Comparison of ENCODE assay signal across 25 cellular contexts in the genomic region with DNA sequence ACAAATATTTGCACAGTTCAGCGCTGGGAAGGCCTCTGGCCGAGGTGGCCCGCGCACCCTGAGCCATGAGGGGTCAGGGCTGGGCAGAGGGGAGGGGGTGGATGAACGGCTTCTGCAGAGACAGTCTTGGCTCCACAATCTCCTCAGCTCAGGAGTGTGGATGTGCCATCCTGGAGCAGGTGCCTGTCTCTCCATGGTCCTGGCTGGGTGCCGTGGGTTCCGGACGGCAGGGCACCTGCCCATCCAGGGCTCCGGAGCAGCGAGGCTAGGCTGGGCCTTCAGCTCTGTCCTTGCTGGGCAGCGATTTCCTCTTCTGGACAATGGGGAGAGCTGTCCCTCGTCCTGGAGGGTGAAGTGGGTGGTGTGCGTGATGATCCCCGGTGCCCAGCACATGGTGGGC. TPM values are rescaled to one million over a fixed set of nuclear protein-coding genes. Genes with fewer than 3 reads are reported as not detected.
"Had no signal": no experiment of that assay in that cellular context is flagged by ENCODE, and none has a peak within 500 bp of the region (broad histone marks: within the 10 kb centered on the region; RNA-seq: fewer than 3 reads in every experiment).

No MANE protein-coding gene starts in this region.

- H3K4me3 Mint-ChIP-seq: immature natural killer cell; naive thymus-derived CD8-positive, alpha-beta T cell; nephron; neural crest cell; stimulated activated memory B cell treated with anti-CD40 and anti-IgM and Interleukin-4, amounts not matched to agents 10 μg/mL and 1 μg/mL and 100 μg/mL, for 72 hours; type B pancreatic cell had no signal

- H3K4me1 Mint-ChIP-seq: immature natural killer cell had no signal

- H3K27me3 ChIP-seq: ovary, right atrium auricular region, right lobe of liver, uterus had no signal

- H3K4me1 ChIP-seq: left lung, lower lobe of right lung, right atrium auricular region, right lobe of liver, tibial nerve, uterus had no signal

- H3K36me3 Mint-ChIP-seq: immature natural killer cell; naive thymus-derived CD8-positive, alpha-beta T cell; stimulated activated memory B cell treated with anti-CD40 and anti-IgM and Interleukin-4, amounts not matched to agents 10 μg/mL and 1 μg/mL and 100 μg/mL, for 72 hours; type B pancreatic cell had no signal

- H3K27ac Mint-ChIP-seq: immature natural killer cell; stimulated activated memory B cell treated with anti-CD40 and anti-IgM and Interleukin-4, amounts not matched to agents 10 μg/mL and 1 μg/mL and 100 μg/mL, for 72 hours; type B pancreatic cell had no signal

- H3K9me3 Mint-ChIP-seq: immature natural killer cell; naive thymus-derived CD8-positive, alpha-beta T cell; nephron; neural crest cell; stimulated activated memory B cell treated with anti-CD40 and anti-IgM and Interleukin-4, amounts not matched to agents 10 μg/mL and 1 μg/mL and 100 μg/mL, for 72 hours; type B pancreatic cell had no signal

- H3K27ac ChIP-seq: left lung, lower lobe of right lung, ovary, right atrium auricular region, right lobe of liver, stomach, tibial nerve, uterus had no signal

- H3K36me3 ChIP-seq: left lung, lower lobe of right lung, ovary, right atrium auricular region, right lobe of liver, stomach, tibial nerve, uterus had no signal

- H3K4me3 ChIP-seq: left lung, lower lobe of right lung, ovary, right atrium auricular region, right lobe of liver, smooth muscle cell, stomach, tibial nerve, uterus had no signal

- ATAC-seq: left colon; left lung; lower lobe of right lung; naive thymus-derived CD8-positive, alpha-beta T cell; right lobe of liver; stimulated activated memory B cell treated with anti-CD40 and anti-IgM and Interleukin-4, amounts not matched to agents 10 μg/mL and 1 μg/mL and 100 μg/mL, for 72 hours had no signal

- H3K4me2 ChIP-seq: smooth muscle cell had no signal

- DNase-seq: hypothalamus; immature natural killer cell; kidney; left colon; lower lobe of right lung; mammary epithelial cell; mesenchymal stem cell; naive thymus-derived CD8-positive, alpha-beta T cell; ovary; right lobe of liver; stimulated activated CD4-positive, alpha-beta T cell treated with anti-CD3 and anti-CD28 coated beads, Interleukin-1b, Interleukin-23, amount 100 ng/mL, for 48 hours; stimulated activated CD4-positive, alpha-beta T cell treated with anti-CD3 and anti-CD28 coated beads, Interleukin-2, amount 100 ng/mL, for 48 hours; stimulated activated CD4-positive, alpha-beta T cell treated with anti-CD3 and anti-CD28 coated beads, Interleukin-4, amount 100 ng/mL, for 4 hours; stimulated activated CD8-positive, alpha-beta memory T cell treated with anti-CD3 and anti-CD28 coated beads, Interleukin-4, amount 100 ng/mL, for 48 hours; stimulated activated naive CD4-positive, alpha-beta T cell treated with Interleukin-2 at 50 U/mL for 16 hours; stomach; uterus had no signal

- H3K9me3 ChIP-seq: left lung, lower lobe of right lung, ovary, right atrium auricular region, right lobe of liver, stomach, tibial nerve, uterus had no signal

RNA-seq across cellular contexts. Expression of gene KIF26A, which starts 55.6 kb away (rescaled TPM):
- polyA plus RNA-seq: immature natural killer cell; naive thymus-derived CD8-positive, alpha-beta T cell had no signal
